1 cellular context compared by ENCODE assay signal in the genomic region with DNA sequence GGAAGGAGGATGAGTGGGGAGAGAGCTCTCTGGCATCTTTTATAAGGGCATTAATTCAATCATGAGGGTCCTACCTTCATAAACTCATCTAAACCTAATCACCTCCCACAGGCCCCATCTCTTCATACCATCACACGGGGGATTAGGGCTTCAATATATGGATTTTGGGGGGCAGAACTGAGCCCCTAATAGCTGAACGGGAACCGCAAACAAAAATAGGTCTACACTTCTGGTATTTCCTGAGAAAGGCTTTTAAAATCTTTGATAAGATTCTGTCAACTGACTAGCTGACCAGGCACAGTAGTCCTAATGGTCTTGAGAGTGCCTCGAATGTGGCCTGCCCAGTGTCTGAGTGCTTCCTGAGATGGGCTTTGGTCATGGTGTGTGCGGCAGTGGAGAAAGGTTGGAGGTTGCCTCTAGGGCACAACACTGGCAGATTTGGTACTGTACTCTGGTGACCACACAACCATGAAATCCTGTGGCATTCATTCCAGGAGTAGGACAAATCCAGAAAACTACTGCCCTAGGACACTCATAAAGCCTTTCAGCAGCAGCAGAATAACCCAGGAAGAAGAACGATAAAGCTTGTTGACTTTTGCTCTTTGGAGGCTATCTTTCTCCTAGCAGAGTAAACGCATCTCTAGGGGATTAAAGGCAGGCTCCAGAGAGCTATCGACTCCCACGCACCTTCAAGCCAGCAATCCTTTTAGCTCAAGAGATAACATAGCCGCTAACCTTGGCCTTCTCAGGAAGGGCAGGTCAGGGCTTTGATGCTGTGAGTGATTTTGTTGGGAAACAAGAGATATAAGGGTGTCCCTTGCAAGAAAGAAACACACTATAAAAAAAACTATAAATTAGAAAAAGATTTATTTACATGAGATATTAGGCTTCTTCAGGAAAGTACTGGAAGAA.
A peak's percentile ranks its signal among the peaks of the same experiment; 100 is the strongest.
TF ChIP-seq lines count a peak whose summit lies in the region.

No MANE protein-coding gene starts in this region.

TF ChIP-seq in K562, 482 proteins besides CTCF, POLR2A, EP300 and RAD21 (continued from another document and continues in another):
- TF ChIP-seq SNIP1 (IDR thresholded peaks at IDR 0.05; ENCODE audit: low read depth) (no peak), ZNF75A (CRISPR knock-in tag; IDR thresholded peaks at IDR 0.05) (no peak), ERF (CRISPR knock-in tag; IDR thresholded peaks at IDR 0.05) (no peak), SRSF9 (IDR thresholded peaks at IDR 0.05; ENCODE audit: borderline replicate concordance, low read depth, low read length) (no peak), RBM25 (IDR thresholded peaks at IDR 0.05; ENCODE audit: low read depth, low read length, severe bottlenecking) (no peak), MBD2 (IDR thresholded peaks at IDR 0.05; ENCODE audit: borderline replicate concordance, low read depth) (no peak), HNRNPLL (IDR thresholded peaks at IDR 0.05; ENCODE audit: low read depth, low read length, poor library complexity, severe bottlenecking) (no peak), JUND (IDR thresholded peaks at IDR 0.05; ENCODE audit: borderline replicate concordance, low read depth, low read length) (no peak), JUND (tag; IDR thresholded peaks at IDR 0.05; ENCODE audit: borderline replicate concordance, low read depth, low read length) (no peak), ZNF764 (CRISPR knock-in tag; IDR thresholded peaks at IDR 0.05; ENCODE audit: low read depth) (no peak), KDM1A (IDR thresholded peaks at IDR 0.05) (peak; percentile 40 to 59), POLR2G (IDR thresholded peaks at IDR 0.05; ENCODE audit: low read depth, low read length) (no peak), ELF4 (CRISPR knock-in tag; IDR thresholded peaks at IDR 0.05) (no peak), ZBED1 (IDR thresholded peaks at IDR 0.05) (no peak), ZNF347 (CRISPR knock-in tag; IDR thresholded peaks at IDR 0.05; ENCODE audit: low read depth) (no peak), HDAC1 (IDR thresholded peaks at IDR 0.05) (peak in 1 of 2 experiments; percentile 32; a peak in 1 of 4 replicates), TEAD4 (IDR thresholded peaks at IDR 0.05; ENCODE audit: low read length) (peak; percentile 59), TEAD4 (CRISPR knock-in tag; IDR thresholded peaks at IDR 0.05; ENCODE audit: borderline replicate concordance) (no peak), DNMT1 (IDR thresholded peaks at IDR 0.05) (no peak), ZNF311 (CRISPR knock-in tag; IDR thresholded peaks at IDR 0.05) (no peak), SRSF7 (optimal IDR thresholded peaks at IDR 0.05; ENCODE audit: low read depth, low read length) (no peak), KDM4B (IDR thresholded peaks at IDR 0.05; ENCODE audit: borderline replicate concordance in 2 of 2, low read depth in 1 of 2) (no peak), FOXK1 (CRISPR knock-in tag; IDR thresholded peaks at IDR 0.05; ENCODE audit: borderline replicate concordance) (no peak), CBFA2T2 (conservative IDR thresholded peaks at IDR 0.05) (peak; percentile 43), SRF (CRISPR knock-in tag; IDR thresholded peaks at IDR 0.05) (no peak)
- TF ChIP-seq, protein P1, sequence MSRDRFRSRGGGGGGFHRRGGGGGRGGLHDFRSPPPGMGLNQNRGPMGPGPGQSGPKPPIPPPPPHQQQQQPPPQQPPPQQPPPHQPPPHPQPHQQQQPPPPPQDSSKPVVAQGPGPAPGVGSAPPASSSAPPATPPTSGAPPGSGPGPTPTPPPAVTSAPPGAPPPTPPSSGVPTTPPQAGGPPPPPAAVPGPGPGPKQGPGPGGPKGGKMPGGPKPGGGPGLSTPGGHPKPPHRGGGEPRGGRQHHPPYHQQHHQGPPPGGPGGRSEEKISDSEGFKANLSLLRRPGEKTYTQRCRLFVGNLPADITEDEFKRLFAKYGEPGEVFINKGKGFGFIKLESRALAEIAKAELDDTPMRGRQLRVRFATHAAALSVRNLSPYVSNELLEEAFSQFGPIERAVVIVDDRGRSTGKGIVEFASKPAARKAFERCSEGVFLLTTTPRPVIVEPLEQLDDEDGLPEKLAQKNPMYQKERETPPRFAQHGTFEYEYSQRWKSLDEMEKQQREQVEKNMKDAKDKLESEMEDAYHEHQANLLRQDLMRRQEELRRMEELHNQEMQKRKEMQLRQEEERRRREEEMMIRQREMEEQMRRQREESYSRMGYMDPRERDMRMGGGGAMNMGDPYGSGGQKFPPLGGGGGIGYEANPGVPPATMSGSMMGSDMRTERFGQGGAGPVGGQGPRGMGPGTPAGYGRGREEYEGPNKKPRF (IDR thresholded peaks at IDR 0.05; ENCODE audit: low read depth, low read length), result no peak
- TF ChIP-seq, protein P2, sequence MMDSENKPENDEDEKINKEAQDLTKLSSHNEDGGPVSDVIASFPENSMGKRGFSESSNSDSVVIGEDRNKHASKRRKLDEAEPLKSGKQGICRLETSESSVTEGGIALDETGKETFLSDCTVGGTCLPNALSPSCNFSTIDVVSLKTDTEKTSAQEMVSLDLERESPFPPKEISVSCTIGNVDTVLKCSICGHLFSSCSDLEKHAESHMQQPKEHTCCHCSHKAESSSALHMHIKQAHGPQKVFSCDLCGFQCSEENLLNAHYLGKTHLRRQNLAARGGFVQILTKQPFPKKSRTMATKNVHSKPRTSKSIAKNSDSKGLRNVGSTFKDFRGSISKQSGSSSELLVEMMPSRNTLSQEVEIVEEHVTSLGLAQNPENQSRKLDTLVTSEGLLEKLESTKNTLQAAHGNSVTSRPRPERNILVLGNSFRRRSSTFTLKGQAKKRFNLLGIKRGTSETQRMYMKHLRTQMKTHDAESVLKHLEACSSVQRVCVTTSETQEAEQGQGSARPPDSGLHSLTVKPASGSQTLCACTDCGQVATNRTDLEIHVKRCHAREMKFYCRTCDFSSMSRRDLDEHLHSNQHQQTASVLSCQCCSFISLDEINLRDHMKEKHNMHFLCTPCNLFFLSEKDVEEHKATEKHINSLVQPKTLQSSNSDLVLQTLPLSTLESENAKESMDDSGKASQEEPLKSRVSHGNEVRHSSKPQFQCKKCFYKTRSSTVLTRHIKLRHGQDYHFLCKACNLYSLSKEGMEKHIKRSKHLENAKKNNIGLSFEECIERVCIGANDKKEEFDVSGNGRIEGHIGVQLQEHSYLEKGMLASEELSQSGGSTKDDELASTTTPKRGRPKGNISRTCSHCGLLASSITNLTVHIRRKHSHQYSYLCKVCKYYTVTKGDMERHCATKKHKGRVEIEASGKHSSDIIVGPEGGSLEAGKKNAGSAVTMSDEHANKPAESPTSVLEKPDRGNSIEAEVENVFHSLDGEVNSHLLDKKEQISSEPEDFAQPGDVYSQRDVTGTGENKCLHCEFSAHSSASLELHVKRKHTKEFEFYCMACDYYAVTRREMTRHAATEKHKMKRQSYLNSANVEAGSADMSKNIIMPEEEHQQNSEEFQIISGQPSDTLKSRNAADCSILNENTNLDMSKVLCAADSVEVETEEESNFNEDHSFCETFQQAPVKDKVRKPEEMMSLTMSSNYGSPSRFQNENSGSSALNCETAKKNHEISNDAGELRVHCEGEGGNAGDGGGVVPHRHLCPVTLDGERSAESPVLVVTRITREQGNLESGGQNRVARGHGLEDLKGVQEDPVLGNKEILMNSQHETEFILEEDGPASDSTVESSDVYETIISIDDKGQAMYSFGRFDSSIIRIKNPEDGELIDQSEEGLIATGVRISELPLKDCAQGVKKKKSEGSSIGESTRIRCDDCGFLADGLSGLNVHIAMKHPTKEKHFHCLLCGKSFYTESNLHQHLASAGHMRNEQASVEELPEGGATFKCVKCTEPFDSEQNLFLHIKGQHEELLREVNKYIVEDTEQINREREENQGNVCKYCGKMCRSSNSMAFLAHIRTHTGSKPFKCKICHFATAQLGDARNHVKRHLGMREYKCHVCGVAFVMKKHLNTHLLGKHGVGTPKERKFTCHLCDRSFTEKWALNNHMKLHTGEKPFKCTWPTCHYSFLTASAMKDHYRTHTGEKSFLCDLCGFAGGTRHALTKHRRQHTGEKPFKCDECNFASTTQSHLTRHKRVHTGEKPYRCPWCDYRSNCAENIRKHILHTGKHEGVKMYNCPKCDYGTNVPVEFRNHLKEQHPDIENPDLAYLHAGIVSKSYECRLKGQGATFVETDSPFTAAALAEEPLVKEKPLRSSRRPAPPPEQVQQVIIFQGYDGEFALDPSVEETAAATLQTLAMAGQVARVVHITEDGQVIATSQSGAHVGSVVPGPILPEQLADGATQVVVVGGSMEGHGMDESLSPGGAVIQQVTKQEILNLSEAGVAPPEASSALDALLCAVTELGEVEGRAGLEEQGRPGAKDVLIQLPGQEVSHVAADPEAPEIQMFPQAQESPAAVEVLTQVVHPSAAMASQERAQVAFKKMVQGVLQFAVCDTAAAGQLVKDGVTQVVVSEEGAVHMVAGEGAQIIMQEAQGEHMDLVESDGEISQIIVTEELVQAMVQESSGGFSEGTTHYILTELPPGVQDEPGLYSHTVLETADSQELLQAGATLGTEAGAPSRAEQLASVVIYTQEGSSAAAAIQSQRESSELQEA (IDR thresholded peaks at IDR 0.05; ENCODE audit: low read depth), result no peak
- TF ChIP-seq, protein P3, sequence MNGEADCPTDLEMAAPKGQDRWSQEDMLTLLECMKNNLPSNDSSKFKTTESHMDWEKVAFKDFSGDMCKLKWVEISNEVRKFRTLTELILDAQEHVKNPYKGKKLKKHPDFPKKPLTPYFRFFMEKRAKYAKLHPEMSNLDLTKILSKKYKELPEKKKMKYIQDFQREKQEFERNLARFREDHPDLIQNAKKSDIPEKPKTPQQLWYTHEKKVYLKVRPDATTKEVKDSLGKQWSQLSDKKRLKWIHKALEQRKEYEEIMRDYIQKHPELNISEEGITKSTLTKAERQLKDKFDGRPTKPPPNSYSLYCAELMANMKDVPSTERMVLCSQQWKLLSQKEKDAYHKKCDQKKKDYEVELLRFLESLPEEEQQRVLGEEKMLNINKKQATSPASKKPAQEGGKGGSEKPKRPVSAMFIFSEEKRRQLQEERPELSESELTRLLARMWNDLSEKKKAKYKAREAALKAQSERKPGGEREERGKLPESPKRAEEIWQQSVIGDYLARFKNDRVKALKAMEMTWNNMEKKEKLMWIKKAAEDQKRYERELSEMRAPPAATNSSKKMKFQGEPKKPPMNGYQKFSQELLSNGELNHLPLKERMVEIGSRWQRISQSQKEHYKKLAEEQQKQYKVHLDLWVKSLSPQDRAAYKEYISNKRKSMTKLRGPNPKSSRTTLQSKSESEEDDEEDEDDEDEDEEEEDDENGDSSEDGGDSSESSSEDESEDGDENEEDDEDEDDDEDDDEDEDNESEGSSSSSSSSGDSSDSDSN (IDR thresholded peaks at IDR 0.05; ENCODE audit: borderline replicate concordance in 1 of 2, low read depth in 2 of 2, low read length in 2 of 2), result no peak
- TF ChIP-seq, protein P4, sequence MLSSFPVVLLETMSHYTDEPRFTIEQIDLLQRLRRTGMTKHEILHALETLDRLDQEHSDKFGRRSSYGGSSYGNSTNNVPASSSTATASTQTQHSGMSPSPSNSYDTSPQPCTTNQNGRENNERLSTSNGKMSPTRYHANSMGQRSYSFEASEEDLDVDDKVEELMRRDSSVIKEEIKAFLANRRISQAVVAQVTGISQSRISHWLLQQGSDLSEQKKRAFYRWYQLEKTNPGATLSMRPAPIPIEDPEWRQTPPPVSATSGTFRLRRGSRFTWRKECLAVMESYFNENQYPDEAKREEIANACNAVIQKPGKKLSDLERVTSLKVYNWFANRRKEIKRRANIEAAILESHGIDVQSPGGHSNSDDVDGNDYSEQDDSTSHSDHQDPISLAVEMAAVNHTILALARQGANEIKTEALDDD (IDR thresholded peaks at IDR 0.05), result no peak
- TF ChIP-seq, protein P5, sequence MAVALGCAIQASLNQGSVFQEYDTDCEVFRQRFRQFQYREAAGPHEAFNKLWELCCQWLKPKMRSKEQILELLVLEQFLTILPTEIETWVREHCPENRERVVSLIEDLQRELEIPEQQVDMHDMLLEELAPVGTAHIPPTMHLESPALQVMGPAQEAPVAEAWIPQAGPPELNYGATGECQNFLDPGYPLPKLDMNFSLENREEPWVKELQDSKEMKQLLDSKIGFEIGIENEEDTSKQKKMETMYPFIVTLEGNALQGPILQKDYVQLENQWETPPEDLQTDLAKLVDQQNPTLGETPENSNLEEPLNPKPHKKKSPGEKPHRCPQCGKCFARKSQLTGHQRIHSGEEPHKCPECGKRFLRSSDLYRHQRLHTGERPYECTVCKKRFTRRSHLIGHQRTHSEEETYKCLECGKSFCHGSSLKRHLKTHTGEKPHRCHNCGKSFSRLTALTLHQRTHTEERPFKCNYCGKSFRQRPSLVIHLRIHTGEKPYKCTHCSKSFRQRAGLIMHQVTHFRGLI (CRISPR knock-in tag; IDR thresholded peaks at IDR 0.05), result no peak
- TF ChIP-seq, protein P6, sequence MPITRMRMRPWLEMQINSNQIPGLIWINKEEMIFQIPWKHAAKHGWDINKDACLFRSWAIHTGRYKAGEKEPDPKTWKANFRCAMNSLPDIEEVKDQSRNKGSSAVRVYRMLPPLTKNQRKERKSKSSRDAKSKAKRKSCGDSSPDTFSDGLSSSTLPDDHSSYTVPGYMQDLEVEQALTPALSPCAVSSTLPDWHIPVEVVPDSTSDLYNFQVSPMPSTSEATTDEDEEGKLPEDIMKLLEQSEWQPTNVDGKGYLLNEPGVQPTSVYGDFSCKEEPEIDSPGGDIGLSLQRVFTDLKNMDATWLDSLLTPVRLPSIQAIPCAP (CRISPR knock-in tag; IDR thresholded peaks at IDR 0.05; ENCODE audit: borderline replicate concordance), result no peak
- TF ChIP-seq, protein P7, sequence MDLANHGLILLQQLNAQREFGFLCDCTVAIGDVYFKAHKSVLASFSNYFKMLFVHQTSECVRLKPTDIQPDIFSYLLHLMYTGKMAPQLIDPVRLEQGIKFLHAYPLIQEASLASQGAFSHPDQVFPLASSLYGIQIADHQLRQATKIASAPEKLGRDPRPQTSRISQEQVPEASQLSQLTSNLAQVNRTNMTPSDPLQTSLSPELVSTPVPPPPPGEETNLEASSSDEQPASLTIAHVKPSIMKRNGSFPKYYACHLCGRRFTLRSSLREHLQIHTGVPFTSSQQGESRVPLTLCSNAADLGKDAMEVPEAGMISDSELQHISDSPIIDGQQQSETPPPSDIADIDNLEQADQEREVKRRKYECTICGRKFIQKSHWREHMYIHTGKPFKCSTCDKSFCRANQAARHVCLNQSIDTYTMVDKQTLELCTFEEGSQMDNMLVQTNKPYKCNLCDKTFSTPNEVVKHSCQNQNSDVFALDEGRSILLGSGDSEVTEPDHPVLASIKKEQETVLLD (IDR thresholded peaks at IDR 0.05), result no peak
- TF ChIP-seq, protein P8, sequence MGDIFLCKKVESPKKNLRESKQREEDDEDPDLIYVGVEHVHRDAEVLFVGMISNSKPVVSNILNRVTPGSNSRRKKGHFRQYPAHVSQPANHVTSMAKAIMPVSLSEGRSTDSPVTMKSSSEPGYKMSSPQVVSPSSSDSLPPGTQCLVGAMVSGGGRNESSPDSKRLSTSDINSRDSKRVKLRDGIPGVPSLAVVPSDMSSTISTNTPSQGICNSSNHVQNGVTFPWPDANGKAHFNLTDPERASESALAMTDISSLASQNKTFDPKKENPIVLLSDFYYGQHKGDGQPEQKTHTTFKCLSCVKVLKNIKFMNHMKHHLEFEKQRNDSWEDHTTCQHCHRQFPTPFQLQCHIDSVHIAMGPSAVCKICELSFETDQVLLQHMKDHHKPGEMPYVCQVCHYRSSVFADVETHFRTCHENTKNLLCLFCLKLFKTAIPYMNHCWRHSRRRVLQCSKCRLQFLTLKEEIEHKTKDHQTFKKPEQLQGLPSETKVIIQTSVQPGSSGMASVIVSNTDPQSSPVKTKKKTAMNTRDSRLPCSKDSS (IDR thresholded peaks at IDR 0.05; ENCODE audit: low read depth, partially characterized antibody), result no peak
